In genomic region chr22:45071618-45072017, GRCh38 we compare ENCODE assay signal across 1 cellular context.
TF ChIP-seq lines count a peak whose summit lies in the region.

No MANE protein-coding gene starts in this region.

TF ChIP-seq in GM23338, 12 proteins besides CTCF, POLR2A, EP300 and RAD21 (continued from another document):
- TF ChIP-seq ZNF462 (CRISPR knock-in tag; IDR thresholded peaks at IDR 0.05) (no peak), CREB1 (CRISPR knock-in tag; IDR thresholded peaks at IDR 0.05; ENCODE audit: low read depth) (no peak), POLR2AphosphoS5 (IDR thresholded peaks at IDR 0.05; ENCODE audit: low read depth) (no peak), ZNF114 (CRISPR knock-in tag; IDR thresholded peaks at IDR 0.05) (no peak), EZH2phosphoT487 (IDR thresholded peaks at IDR 0.05; ENCODE audit: unreplicated experiment) (no peak), NANOG (IDR thresholded peaks at IDR 0.05; ENCODE audit: borderline replicate concordance) (no peak)
- TF ChIP-seq, protein P1, sequence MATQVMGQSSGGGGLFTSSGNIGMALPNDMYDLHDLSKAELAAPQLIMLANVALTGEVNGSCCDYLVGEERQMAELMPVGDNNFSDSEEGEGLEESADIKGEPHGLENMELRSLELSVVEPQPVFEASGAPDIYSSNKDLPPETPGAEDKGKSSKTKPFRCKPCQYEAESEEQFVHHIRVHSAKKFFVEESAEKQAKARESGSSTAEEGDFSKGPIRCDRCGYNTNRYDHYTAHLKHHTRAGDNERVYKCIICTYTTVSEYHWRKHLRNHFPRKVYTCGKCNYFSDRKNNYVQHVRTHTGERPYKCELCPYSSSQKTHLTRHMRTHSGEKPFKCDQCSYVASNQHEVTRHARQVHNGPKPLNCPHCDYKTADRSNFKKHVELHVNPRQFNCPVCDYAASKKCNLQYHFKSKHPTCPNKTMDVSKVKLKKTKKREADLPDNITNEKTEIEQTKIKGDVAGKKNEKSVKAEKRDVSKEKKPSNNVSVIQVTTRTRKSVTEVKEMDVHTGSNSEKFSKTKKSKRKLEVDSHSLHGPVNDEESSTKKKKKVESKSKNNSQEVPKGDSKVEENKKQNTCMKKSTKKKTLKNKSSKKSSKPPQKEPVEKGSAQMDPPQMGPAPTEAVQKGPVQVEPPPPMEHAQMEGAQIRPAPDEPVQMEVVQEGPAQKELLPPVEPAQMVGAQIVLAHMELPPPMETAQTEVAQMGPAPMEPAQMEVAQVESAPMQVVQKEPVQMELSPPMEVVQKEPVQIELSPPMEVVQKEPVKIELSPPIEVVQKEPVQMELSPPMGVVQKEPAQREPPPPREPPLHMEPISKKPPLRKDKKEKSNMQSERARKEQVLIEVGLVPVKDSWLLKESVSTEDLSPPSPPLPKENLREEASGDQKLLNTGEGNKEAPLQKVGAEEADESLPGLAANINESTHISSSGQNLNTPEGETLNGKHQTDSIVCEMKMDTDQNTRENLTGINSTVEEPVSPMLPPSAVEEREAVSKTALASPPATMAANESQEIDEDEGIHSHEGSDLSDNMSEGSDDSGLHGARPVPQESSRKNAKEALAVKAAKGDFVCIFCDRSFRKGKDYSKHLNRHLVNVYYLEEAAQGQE (IDR thresholded peaks at IDR 0.05; ENCODE audit: unreplicated experiment), result no peak
